In genomic region chr1:96723372-96723771, GRCh38 we compare ENCODE assay signal across 2 cellular contexts.
TF ChIP-seq lines count a peak whose summit lies in the region.

No MANE protein-coding gene starts in this region.

TF ChIP-seq in SK-N-SH, 30 proteins besides CTCF, POLR2A, EP300 and RAD21 (continued from another document):
- TF ChIP-seq, protein P1, sequence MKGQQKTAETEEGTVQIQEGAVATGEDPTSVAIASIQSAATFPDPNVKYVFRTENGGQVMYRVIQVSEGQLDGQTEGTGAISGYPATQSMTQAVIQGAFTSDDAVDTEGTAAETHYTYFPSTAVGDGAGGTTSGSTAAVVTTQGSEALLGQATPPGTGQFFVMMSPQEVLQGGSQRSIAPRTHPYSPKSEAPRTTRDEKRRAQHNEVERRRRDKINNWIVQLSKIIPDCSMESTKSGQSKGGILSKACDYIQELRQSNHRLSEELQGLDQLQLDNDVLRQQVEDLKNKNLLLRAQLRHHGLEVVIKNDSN (IDR thresholded peaks at IDR 0.05; ENCODE audit: borderline replicate concordance, low read depth), result no peak
- no peak for TF ChIP-seq FOXM1 (IDR thresholded peaks at IDR 0.05; ENCODE audit: low read depth)
- no peak for TF ChIP-seq RFX5 (IDR thresholded peaks at IDR 0.05; ENCODE audit: low read length)
- TF ChIP-seq FOSL2 (IDR thresholded peaks at IDR 0.05; ENCODE audit: borderline replicate concordance, low read depth), result no peak
- no peak for TF ChIP-seq POLR2AphosphoS5 (IDR thresholded peaks at IDR 0.05; ENCODE audit: low read depth, low read length)
- no peak for TF ChIP-seq RCOR1 (IDR thresholded peaks at IDR 0.05; ENCODE audit: low read length)
- no peak for TF ChIP-seq TEAD4 (IDR thresholded peaks at IDR 0.05; ENCODE audit: borderline replicate concordance, insufficient read depth)
- no peak for TF ChIP-seq SIN3A (IDR thresholded peaks at IDR 0.05; ENCODE audit: borderline replicate concordance, low read depth, low read length)
- no peak for TF ChIP-seq ELF1 (IDR thresholded peaks at IDR 0.05)
- TF ChIP-seq GABPA (IDR thresholded peaks at IDR 0.05; ENCODE audit: low read depth), result no peak
- no peak for TF ChIP-seq NRF1 (IDR thresholded peaks at IDR 0.05; ENCODE audit: low read depth, low read length)

TF ChIP-seq in SK-N-SH treated with all-trans-retinoic acid at 6 μM for 48 hours, 23 proteins besides CTCF, POLR2A, EP300 and RAD21 (continued from another document):
- TF ChIP-seq POU6F1 (CRISPR knock-in tag; IDR thresholded peaks at IDR 0.05; ENCODE audit: borderline replicate concordance, low read depth) (no peak), ISL1 (CRISPR knock-in tag; IDR thresholded peaks at IDR 0.05) (no peak), PATZ1 (CRISPR knock-in tag; IDR thresholded peaks at IDR 0.05; ENCODE audit: borderline replicate concordance) (no peak)
TF ChIP-seq in SK-N-SH treated with all-trans-retinoic acid at 6 μM for 48 hours: peak in this region for 0.
